ENCODE assay signal across 1 cellular context in genomic region chr3:133745981-133746721, GRCh38.
TF ChIP-seq lines count a peak whose summit lies in the region.

Gene TF, plus strand, starts transcription at chr3:133746393. Its CDS starts 48 bp downstream, at chr3:133746441.

TF ChIP-seq in HepG2, 621 proteins besides CTCF, POLR2A, EP300 and RAD21 (continued from another document and continues in another):
- peak; percentile 97 for TF ChIP-seq ARID5B (CRISPR knock-in tag; IDR thresholded peaks at IDR 0.05)
- TF ChIP-seq ZNF367 (CRISPR knock-in tag; IDR thresholded peaks at IDR 0.05; ENCODE audit: borderline replicate concordance), result no peak
- TF ChIP-seq ZNF17 (CRISPR knock-in tag; IDR thresholded peaks at IDR 0.05), result no peak
- TF ChIP-seq ATF5 (CRISPR knock-in tag; IDR thresholded peaks at IDR 0.05; ENCODE audit: low read depth), result peak; percentile 67; the same call in 1 of the 2 replicates
- peak; percentile 89 for TF ChIP-seq BCL3 (CRISPR knock-in tag; IDR thresholded peaks at IDR 0.05)
- TF ChIP-seq SRSF9 (IDR thresholded peaks at IDR 0.05; ENCODE audit: borderline replicate concordance, insufficient read depth, low read depth, low read length, poor library complexity, severe bottlenecking), result no peak
- peak; percentile 97 for TF ChIP-seq ZNF205 (CRISPR knock-in tag; IDR thresholded peaks at IDR 0.05)
- TF ChIP-seq PHF21A (CRISPR knock-in tag; IDR thresholded peaks at IDR 0.05), result peak; percentile 99
- TF ChIP-seq SALL1 (CRISPR knock-in tag; IDR thresholded peaks at IDR 0.05), result peak; percentile 99
- TF ChIP-seq WIZ (CRISPR knock-in tag; IDR thresholded peaks at IDR 0.05), result peak; percentile 92
- TF ChIP-seq ARHGAP35 (CRISPR knock-in tag; IDR thresholded peaks at IDR 0.05; ENCODE audit: borderline replicate concordance), result no peak; the same call in none of the 2 replicates
- TF ChIP-seq ZNF646 (CRISPR knock-in tag; IDR thresholded peaks at IDR 0.05), result no peak
- peak; percentile 96; the same call in 1 of the 2 replicates for TF ChIP-seq ZNF230 (CRISPR knock-in tag; IDR thresholded peaks at IDR 0.05)
- TF ChIP-seq PRPF4 (IDR thresholded peaks at IDR 0.05; ENCODE audit: low read depth, low read length, poor library complexity, severe bottlenecking), result no peak
- 0 out of 2 replicates have a peak, but pooled peaks have one; percentile 38 for TF ChIP-seq GTF2F1 (IDR thresholded peaks at IDR 0.05; ENCODE audit: low read length)
- peak; percentile 77 for TF ChIP-seq SOX13 (IDR thresholded peaks at IDR 0.05)
- TF ChIP-seq SOX13 (CRISPR knock-in tag; conservative IDR thresholded peaks at IDR 0.05 in 1 of 2, IDR thresholded peaks at IDR 0.05 in 1 of 2), result peak in 1 of 2 experiments; percentile 93; a peak in 2 of 4 replicates
- TF ChIP-seq ZNF883 (CRISPR knock-in tag; IDR thresholded peaks at IDR 0.05; ENCODE audit: not compliant biosample characterization), result peak; percentile 95
- TF ChIP-seq FIP1L1 (IDR thresholded peaks at IDR 0.05; ENCODE audit: borderline replicate concordance, insufficient read depth, low read depth, low read length), result no peak
- peak; percentile 90; the same call in 1 of the 2 replicates for TF ChIP-seq ZNF589 (CRISPR knock-in tag; conservative IDR thresholded peaks at IDR 0.05)
- peak; percentile 97 for TF ChIP-seq ZSCAN5A (CRISPR knock-in tag; IDR thresholded peaks at IDR 0.05; ENCODE audit: borderline replicate concordance)
- TF ChIP-seq ZNF672 (CRISPR knock-in tag; IDR thresholded peaks at IDR 0.05), result peak; percentile 39; the same call in 1 of the 2 replicates
- TF ChIP-seq PLSCR1 (CRISPR knock-in tag; IDR thresholded peaks at IDR 0.05; ENCODE audit: borderline replicate concordance), result no peak
- peak; percentile 95; the same call in 1 of the 2 replicates for TF ChIP-seq ZNF766 (CRISPR knock-in tag; IDR thresholded peaks at IDR 0.05; ENCODE audit: borderline replicate concordance)
- TF ChIP-seq NR1H2 (CRISPR knock-in tag; IDR thresholded peaks at IDR 0.05; ENCODE audit: borderline replicate concordance, low read depth), result peak; percentile 49; the same call in 1 of the 2 replicates
- peak; percentile 94 for TF ChIP-seq ZNF761 (CRISPR knock-in tag; conservative IDR thresholded peaks at IDR 0.05)
- peak; percentile 98 for TF ChIP-seq MED8 (CRISPR knock-in tag; IDR thresholded peaks at IDR 0.05; ENCODE audit: insufficient replicate concordance)
- no peak for TF ChIP-seq ZNF572 (CRISPR knock-in tag; IDR thresholded peaks at IDR 0.05)
- TF ChIP-seq DNMT1 (CRISPR knock-in tag; IDR thresholded peaks at IDR 0.05), result peak; percentile 97; the same call in 1 of the 2 replicates
- peak; percentile 55 for TF ChIP-seq RBM39 (IDR thresholded peaks at IDR 0.05; ENCODE audit: low read depth, low read length, poor library complexity, severe bottlenecking)
- 0 out of 2 replicates have a peak, but pooled peaks have one; percentile 63 for TF ChIP-seq ZNF335 (CRISPR knock-in tag; IDR thresholded peaks at IDR 0.05)
- TF ChIP-seq HBP1 (CRISPR knock-in tag; IDR thresholded peaks at IDR 0.05; ENCODE audit: low read depth), result peak; percentile 92; the same call in 1 of the 2 replicates
- TF ChIP-seq ZNF543 (CRISPR knock-in tag; IDR thresholded peaks at IDR 0.05), result peak; percentile 95
- TF ChIP-seq ZBTB44 (CRISPR knock-in tag; IDR thresholded peaks at IDR 0.05), result 0 out of 2 replicates have a peak, but pooled peaks have one; percentile 18
- peak; percentile 96 for TF ChIP-seq CSRNP1 (CRISPR knock-in tag; IDR thresholded peaks at IDR 0.05)
- no peak for TF ChIP-seq PHB2 (IDR thresholded peaks at IDR 0.05; ENCODE audit: partially characterized antibody)
- TF ChIP-seq ZC3H13 (CRISPR knock-in tag; IDR thresholded peaks at IDR 0.05), result peak; percentile 75
- TF ChIP-seq ZNF484 (CRISPR knock-in tag; IDR thresholded peaks at IDR 0.05; ENCODE audit: borderline replicate concordance, low read depth), result no peak; the same call in 1 of the 2 replicates
- peak; percentile 94; the same call in 1 of the 2 replicates for TF ChIP-seq ZBTB20 (CRISPR knock-in tag; IDR thresholded peaks at IDR 0.05; ENCODE audit: borderline replicate concordance, low read depth)
- peak; percentile 51 for TF ChIP-seq NFYB (CRISPR knock-in tag; IDR thresholded peaks at IDR 0.05)
- TF ChIP-seq ZNF891 (CRISPR knock-in tag; IDR thresholded peaks at IDR 0.05), result peak; percentile 86
- TF ChIP-seq ZNF788 (CRISPR knock-in tag; IDR thresholded peaks at IDR 0.05; ENCODE audit: borderline replicate concordance), result peak; percentile 94
- TF ChIP-seq ZNF776 (CRISPR knock-in tag; IDR thresholded peaks at IDR 0.05), result no peak
